8 cellular contexts compared by ENCODE assay signal in genomic region chr3:156554842-156555687, GRCh38. TPM values are rescaled to one million over a fixed set of nuclear protein-coding genes. Genes with fewer than 3 reads are reported as not detected.
A peak's percentile ranks its signal among the peaks of the same experiment; 100 is the strongest.
DNase-seq lines count a peak whose midpoint lies in the region; ATAC-seq and TF ChIP-seq lines count a peak whose summit lies in the region.

Gene SSR3 (minus strand): TSS chr3:156555117. CDS start chr3:156555089, 28 bp downstream.

- DNase-seq in GM12865 (ENCODE audit: low read depth) (peak; percentile 100), NCI-H1417 treated with DMSO at 0.1 percent for 48 hours (lab: John Stamatoyannopoulos, UW) (peak; percentile 96), SW480 (ENCODE audit: low spot score) (peak; percentile 99), Right ventricle myocardium inferior (ENCODE audit: missing footprints) (peak; percentile 100), ovary (peak; percentile 99 to 100 (median 99)), thyroid gland (peak; percentile 100)
- DNase-seq in activated naive CD8-positive, alpha-beta T cell treated with anti-CD3 and anti-CD28 coated beads, Interleukin-2, amount 50 U/mL, for 24 hours = peak; percentile 98

- peaks cover 44% of the 10 kb centered on the region for H3K36me3 Mint-ChIP-seq in activated naive CD8-positive, alpha-beta T cell treated with anti-CD3 and anti-CD28 coated beads, Interleukin-2, amount 50 U/mL, for 24 hours (ENCODE audit: low read depth)

- no peaks in the 10 kb centered on the region for H3K36me3 ChIP-seq in ovary
- peaks cover 0 to 2% of the 10 kb centered on the region in 2 donors for H3K36me3 ChIP-seq in thyroid gland

- H3K4me3 Mint-ChIP-seq in activated naive CD8-positive, alpha-beta T cell treated with anti-CD3 and anti-CD28 coated beads, Interleukin-2, amount 50 U/mL, for 24 hours = peak within 1 kb of the TSS; percentile 94

- 3 to 4% (median 3%) methylated on average over 58 to 60 of the region's 60 CpGs for WGBS in ovary, 3 donors
- 5 to 12% methylated on average over 17 to 44 of the region's 60 CpGs for WGBS in thyroid gland, 2 donors

- H3K27ac ChIP-seq in ovary = peak within 1 kb of the TSS; percentile 41 to 66
- H3K27ac ChIP-seq in thyroid gland = peak within 1 kb of the TSS; percentile 76 to 86 (median 85)

- ATAC-seq in HG02763 (IDR thresholded peaks at IDR 0.05; ENCODE audit: unreplicated experiment) (peak; percentile 99), Right ventricle myocardium inferior (peak; percentile 99)
- ATAC-seq in activated naive CD8-positive, alpha-beta T cell treated with anti-CD3 and anti-CD28 coated beads, Interleukin-2, amount 50 U/mL, for 24 hours = peak; percentile 100

- no peaks in the 10 kb centered on the region for H3K9me3 ChIP-seq in ovary
- no peaks in the 10 kb centered on the region for H3K9me3 ChIP-seq in thyroid gland

- no peaks in the 10 kb centered on the region for H3K27me3 Mint-ChIP-seq in activated naive CD8-positive, alpha-beta T cell treated with anti-CD3 and anti-CD28 coated beads, Interleukin-2, amount 50 U/mL, for 24 hours

- H3K27me3 ChIP-seq in ovary (no peaks in the 10 kb centered on the region), thyroid gland (no peaks in the 10 kb centered on the region)

- no peaks in the 10 kb centered on the region for H3K9me3 Mint-ChIP-seq in activated naive CD8-positive, alpha-beta T cell treated with anti-CD3 and anti-CD28 coated beads, Interleukin-2, amount 50 U/mL, for 24 hours

- peak within 1 kb of the TSS; percentile 90 for H3K27ac Mint-ChIP-seq in activated naive CD8-positive, alpha-beta T cell treated with anti-CD3 and anti-CD28 coated beads, Interleukin-2, amount 50 U/mL, for 24 hours

- peak within 1 kb of the TSS; percentile 98 for H3K4me3 ChIP-seq in GM12865 (ENCODE audit: low read depth, low read length)
- peak within 1 kb of the TSS; percentile 96 for H3K4me3 ChIP-seq in ovary
- H3K4me3 ChIP-seq in thyroid gland (replicated peaks in 1 of 3) = peak within 1 kb of the TSS; percentile 66 to 95 (median 83)

- no peak for TF ChIP-seq EP300 in ovary (IDR thresholded peaks at IDR 0.05)

- TF ChIP-seq POLR2A in ovary (IDR thresholded peaks at IDR 0.05) (peak; percentile 47), thyroid gland (IDR thresholded peaks at IDR 0.05) (peak; percentile 90 to 94)

- intact Hi-C loops in Right ventricle myocardium inferior (cut with DNase I) = loop anchor here (2.0 to 5.0 kb wide), 3 partner anchors 120 to 534 kb away; partner anchors contain the start of genes LEKR1 and TIPARP
- intact Hi-C loops in ovary (cut with DNase I) = loop anchor here in 2 of 4 donors (5.0 to 10.0 kb wide), 2 partner anchors 117 to 530 kb away; partner anchors contain the start of gene TIPARP (in 2 of the 2)
- intact Hi-C loops in thyroid gland (cut with DNase I) = loop anchor here (10.0 kb wide), 2 partner anchors 120 to 530 kb away; partner anchors contain the start of gene TIPARP

- H3K4me1 Mint-ChIP-seq in activated naive CD8-positive, alpha-beta T cell treated with anti-CD3 and anti-CD28 coated beads, Interleukin-2, amount 50 U/mL, for 24 hours = peaks cover 52% of the 10 kb centered on the region

- H3K4me1 ChIP-seq in ovary (ENCODE audit: insufficient read depth) (peaks cover 12% of the 10 kb centered on the region), thyroid gland (peaks cover 35 to 49% of the 10 kb centered on the region in 2 donors)

- TF ChIP-seq CTCF in GM12865 (IDR thresholded peaks at IDR 0.05; ENCODE audit: insufficient read depth, low read depth, low read length, missing control alignments) (no peak), ovary (IDR thresholded peaks at IDR 0.05) (peak; percentile 31 to 74 (median 61)), thyroid gland (IDR thresholded peaks at IDR 0.05) (peak in 4 of 6 experiments; percentile 33 to 78 (median 62))

RNA-seq across cellular contexts. Expression of gene SSR3, which starts in this region (rescaled TPM):
- total RNA-seq in Right ventricle myocardium inferior (195 TPM), ovary (100 to 1,000 TPM in 5 of 7 donors, 10 to 100 TPM in 2; 53.4 to 303 (median 160) TPM), thyroid gland (100 to 1,000 TPM; 134 to 223 (median 176) TPM)
- 100 to 1,000 TPM in 1 of 2 donors, 10 to 100 TPM in 1; 90.2 to 178 TPM for polyA plus RNA-seq in ovary

Comparison
In these comparisons a context has a peak if more than half of its experiments do, and no peak if none do; other contexts are left out.
1. Peak in every context shown above with its lines: DNase-seq, ATAC-seq, H3K4me3 ChIP-seq and H3K27ac ChIP-seq.